13 cellular contexts compared by ENCODE assay signal in genomic region chr1:51268675-51269033, GRCh38. TPM values are rescaled to one million over a fixed set of nuclear protein-coding genes. Genes with fewer than 3 reads are reported as not detected.
DNase-seq lines count a peak whose midpoint lies in the region; ATAC-seq and TF ChIP-seq lines count a peak whose summit lies in the region.
"Had no signal": no experiment of that assay in that cellular context is flagged by ENCODE, and none has a peak within 500 bp of the region (broad histone marks: within the 10 kb centered on the region; RNA-seq: fewer than 3 reads in every experiment).

No MANE protein-coding gene starts in this region.

- peak overlapping the region; percentile 25 for H3K4me2 ChIP-seq in smooth muscle cell

- WGBS in smooth muscle cell (ENCODE audit: low lambda C conversion rate) = 81% methylated on average over 2 of the region's 2 CpGs

- peaks cover 3% of the 10 kb centered on the region for H3K4me1 ChIP-seq in smooth muscle cell (ENCODE audit: low read depth)

- peaks cover 27% of the 10 kb centered on the region for H3K36me3 Mint-ChIP-seq in activated CD8-positive, alpha-beta memory T cell treated with anti-CD3 and anti-CD28 coated beads, Interleukin-2, amount 10 ng/mL, durations not matched to agents 7 days and 5 days

- H3K36me3 ChIP-seq in smooth muscle cell (ENCODE audit: low read depth) = peaks cover 10% of the 10 kb centered on the region

- DNase-seq in activated CD8-positive, alpha-beta memory T cell treated with anti-CD3 and anti-CD28 coated beads, Interleukin-2, amount 10 ng/mL, durations not matched to agents 7 days and 5 days = no peak
- DNase-seq in activated CD8-positive, alpha-beta memory T cell treated with anti-CD3 and anti-CD28 coated beads, Interleukin-2, amount 50 U/mL, for 4 hours = no peak
- peak; percentile 14 to 30 for DNase-seq in cardiac fibroblast (ENCODE audit: low read depth in 2 of 2)
- DNase-seq in smooth muscle cell (lab: John Stamatoyannopoulos, UW; ENCODE audit: unreplicated experiment) = no peak
- DNase-seq in NCI-H2107 (lab: John Stamatoyannopoulos, UW) = no peak
- DNase-seq: amniotic stem cell, NCI-H2171, right cardiac atrium, stomach, T-helper 9 cell had no signal

- CTCF ChIA-PET in activated CD8-positive, alpha-beta memory T cell treated with anti-CD3 and anti-CD28 coated beads, Interleukin-2, amount 10 ng/mL, durations not matched to agents 7 days and 5 days (lab: Charles Lee) = interaction anchor here (0.8 to 2.0 kb wide), 3 partner anchors 12 to 80 kb away, joined by 3 to 8 read pairs (median 4); no protein-coding TSS in a partner anchor

- H3K9ac ChIP-seq in smooth muscle cell (ENCODE audit: low read depth) = no peak overlapping the region

- peaks cover 41% of the 10 kb centered on the region for H3K4me1 Mint-ChIP-seq in activated CD8-positive, alpha-beta memory T cell treated with anti-CD3 and anti-CD28 coated beads, Interleukin-2, amount 10 ng/mL, durations not matched to agents 7 days and 5 days

- H3F3A ChIP-seq in smooth muscle cell (ENCODE audit: low read depth) = peaks cover 3% of the 10 kb centered on the region

- ATAC-seq in activated CD8-positive, alpha-beta memory T cell treated with anti-CD3 and anti-CD28 coated beads, Interleukin-2, amount 10 ng/mL, durations not matched to agents 7 days and 5 days = no peak
- ATAC-seq in HG03342 (IDR thresholded peaks at IDR 0.05; ENCODE audit: unreplicated experiment) (peak; percentile 26), GM19467 (IDR thresholded peaks at IDR 0.05; ENCODE audit: unreplicated experiment) (no peak), GM19324 (IDR thresholded peaks at IDR 0.05; ENCODE audit: low FRiP score, unreplicated experiment) (no peak)

- TF ChIP-seq CTCF in cardiac fibroblast (IDR thresholded peaks at IDR 0.05; ENCODE audit: low read depth, low read length) (no peak), smooth muscle cell (IDR thresholded peaks at IDR 0.05; ENCODE audit: borderline replicate concordance, insufficient read depth, poor library complexity, severe bottlenecking) (no peak)

- peak overlapping the region; percentile 60 for H3K27ac ChIP-seq in smooth muscle cell (ENCODE audit: low read depth)

- H3K9me3 Mint-ChIP-seq in activated CD8-positive, alpha-beta memory T cell treated with anti-CD3 and anti-CD28 coated beads, Interleukin-2, amount 10 ng/mL, durations not matched to agents 7 days and 5 days (ENCODE audit: low read depth) = no peaks in the 10 kb centered on the region

- no peaks in the 10 kb centered on the region for H3K27me3 ChIP-seq in smooth muscle cell (ENCODE audit: low read depth)
- H3K27me3 ChIP-seq: stomach had no signal

- no peak overlapping the region for H2AFZ ChIP-seq in smooth muscle cell (ENCODE audit: low read depth)

- H3K9me3 ChIP-seq in smooth muscle cell (replicated peaks; ENCODE audit: low read depth) = no peaks in the 10 kb centered on the region
- H3K9me3 ChIP-seq: stomach had no signal

- H3K4me3 ChIP-seq in cardiac fibroblast (replicated peaks in 1 of 2; ENCODE audit: low read depth in 2 of 2, low read length in 2 of 2) = no peak overlapping the region
- no peak overlapping the region for H3K4me3 ChIP-seq in smooth muscle cell
- H3K4me3 ChIP-seq: stomach had no signal

- H3K79me2 ChIP-seq in smooth muscle cell (ENCODE audit: low read depth) = peaks cover 61% of the 10 kb centered on the region

- peaks cover 83% of the 10 kb centered on the region for H4K20me1 ChIP-seq in smooth muscle cell (ENCODE audit: low read depth)

- H3K27me3 Mint-ChIP-seq in activated CD8-positive, alpha-beta memory T cell treated with anti-CD3 and anti-CD28 coated beads, Interleukin-2, amount 10 ng/mL, durations not matched to agents 7 days and 5 days = no peaks in the 10 kb centered on the region

- peak overlapping the region; percentile 75 for H3K27ac Mint-ChIP-seq in activated CD8-positive, alpha-beta memory T cell treated with anti-CD3 and anti-CD28 coated beads, Interleukin-2, amount 10 ng/mL, durations not matched to agents 7 days and 5 days

- peak overlapping the region; percentile 26 for H3K4me3 Mint-ChIP-seq in activated CD8-positive, alpha-beta memory T cell treated with anti-CD3 and anti-CD28 coated beads, Interleukin-2, amount 10 ng/mL, durations not matched to agents 7 days and 5 days

RNA-seq across cellular contexts. Expression of gene RNF11, which starts 32.6 kb away (rescaled TPM):
- 10 to 100 TPM; 26.4 to 35.5 TPM for total RNA-seq in activated CD8-positive, alpha-beta memory T cell treated with anti-CD3 and anti-CD28 coated beads, Interleukin-2, amount 10 ng/mL, durations not matched to agents 7 days and 5 days
- 123 and 133 TPM in 2 replicates for total RNA-seq in smooth muscle cell
- polyA plus RNA-seq in smooth muscle cell = 59.1 and 68.7 TPM in 2 replicates

Comparison
In these comparisons a context has a peak if more than half of its experiments do, and no peak if none do; other contexts are left out.
1. DNase-seq: peak in cardiac fibroblast (2 of 2); none in activated CD8-positive, alpha-beta memory T cell treated with anti-CD3 and anti-CD28 coated beads, Interleukin-2, amount 10 ng/mL, durations not matched to agents 7 days and 5 days (single experiment), activated CD8-positive, alpha-beta memory T cell treated with anti-CD3 and anti-CD28 coated beads, Interleukin-2, amount 50 U/mL, for 4 hours (single experiment), smooth muscle cell (single experiment) and NCI-H2107 (single experiment).